Comparison of ENCODE assay signal across 19 cellular contexts in genomic region chr17:17855976-17856375, GRCh38. TPM values are rescaled to one million over a fixed set of nuclear protein-coding genes. Genes with fewer than 3 reads are reported as not detected.
DNase-seq lines count a peak whose midpoint lies in the region; ATAC-seq and TF ChIP-seq lines count a peak whose summit lies in the region.
"Had no signal": no experiment of that assay in that cellular context is flagged by ENCODE, and none has a peak within 500 bp of the region (broad histone marks: within the 10 kb centered on the region; RNA-seq: fewer than 3 reads in every experiment).

No MANE protein-coding gene starts in this region.

- H3K9me3 ChIP-seq in T-helper 17 cell (ENCODE audit: control insufficient read depth, low read length, poor library complexity, severe bottlenecking) = no peaks in the 10 kb centered on the region
- no peaks in the 10 kb centered on the region for H3K9me3 ChIP-seq in thoracic aorta
- no peaks in the 10 kb centered on the region for H3K9me3 ChIP-seq in WERI-Rb-1 (ENCODE audit: severe bottlenecking)
- H3K9me3 ChIP-seq: heart right ventricle, SJSA1 had no signal

- peaks cover 52% of the 10 kb centered on the region for H3K4me1 Mint-ChIP-seq in activated naive CD4-positive, alpha-beta T cell treated with anti-CD3 and anti-CD28 coated beads, Interleukin-2, amount 50 U/mL, for 24 hours
- peaks cover 10% of the 10 kb centered on the region for H3K4me1 Mint-ChIP-seq in T-helper 17 cell
- H3K4me1 Mint-ChIP-seq in natural killer cell treated with Interleukin-12 subunit alpha and Interleukin-12 subunit beta and Interleukin-15 and Interleukin-18, amount 100 ng/mL, for 72 hours (ENCODE audit: low read depth in 2 of 2) = peaks cover 27 to 32% of the 10 kb centered on the region in 2 donors

- peaks cover 17 to 31% of the 10 kb centered on the region in 2 donors for H3K4me1 ChIP-seq in thoracic aorta (ENCODE audit: control insufficient read depth in 1 of 2, low read depth in 2 of 2)

- no peaks in the 10 kb centered on the region for H3K27me3 ChIP-seq in thoracic aorta (replicated peaks; ENCODE audit: insufficient read depth)
- no peaks in the 10 kb centered on the region for H3K27me3 ChIP-seq in WERI-Rb-1 (ENCODE audit: insufficient read depth, low read depth, severe bottlenecking)
- H3K27me3 ChIP-seq: heart right ventricle, SJSA1 had no signal

- H3K36me3 Mint-ChIP-seq in activated naive CD4-positive, alpha-beta T cell treated with anti-CD3 and anti-CD28 coated beads, Interleukin-2, amount 50 U/mL, for 24 hours = no peaks in the 10 kb centered on the region
- H3K36me3 Mint-ChIP-seq in T-helper 17 cell (ENCODE audit: low read depth) = no peaks in the 10 kb centered on the region
- H3K36me3 Mint-ChIP-seq in natural killer cell treated with Interleukin-12 subunit alpha and Interleukin-12 subunit beta and Interleukin-15 and Interleukin-18, amount 100 ng/mL, for 72 hours = no peaks in the 10 kb centered on the region

- H3K27ac ChIP-seq in thoracic aorta = peak overlapping the region; percentile 48 to 51
- no peak overlapping the region for H3K27ac ChIP-seq in WERI-Rb-1
- H3K27ac ChIP-seq: SJSA1 had no signal

- H3K27me3 Mint-ChIP-seq in activated naive CD4-positive, alpha-beta T cell treated with anti-CD3 and anti-CD28 coated beads, Interleukin-2, amount 50 U/mL, for 24 hours = no peaks in the 10 kb centered on the region
- H3K27me3 Mint-ChIP-seq in T-helper 17 cell = no peaks in the 10 kb centered on the region
- H3K27me3 Mint-ChIP-seq in natural killer cell treated with Interleukin-12 subunit alpha and Interleukin-12 subunit beta and Interleukin-15 and Interleukin-18, amount 100 ng/mL, for 72 hours = no peaks in the 10 kb centered on the region
- H3K27me3 Mint-ChIP-seq: activated CD4-positive, alpha-beta T cell treated with anti-CD3 and anti-CD28 coated beads, Interleukin-2, amount 10 ng/mL, durations not matched to agents 24 days and 14 days; central memory CD8-positive, alpha-beta T cell had no signal

- H3K9me3 Mint-ChIP-seq in activated naive CD4-positive, alpha-beta T cell treated with anti-CD3 and anti-CD28 coated beads, Interleukin-2, amount 50 U/mL, for 24 hours = no peaks in the 10 kb centered on the region
- no peaks in the 10 kb centered on the region for H3K9me3 Mint-ChIP-seq in natural killer cell treated with Interleukin-12 subunit alpha and Interleukin-12 subunit beta and Interleukin-15 and Interleukin-18, amount 100 ng/mL, for 72 hours
- H3K9me3 Mint-ChIP-seq: activated CD4-positive, alpha-beta T cell treated with anti-CD3 and anti-CD28 coated beads, Interleukin-2, amount 10 ng/mL, durations not matched to agents 24 days and 14 days; activated T-cell treated with anti-CD3 and anti-CD28 coated beads, Interleukin-2, amount 50 U/mL, for 4 hours; central memory CD8-positive, alpha-beta T cell; GM23338 had no signal

- peak overlapping the region; percentile 35 for H3K27ac Mint-ChIP-seq in activated naive CD4-positive, alpha-beta T cell treated with anti-CD3 and anti-CD28 coated beads, Interleukin-2, amount 50 U/mL, for 24 hours
- H3K27ac Mint-ChIP-seq in T-helper 17 cell = peak overlapping the region; percentile 70
- peak overlapping the region in 1 of 2 donors; percentile 5 for H3K27ac Mint-ChIP-seq in natural killer cell treated with Interleukin-12 subunit alpha and Interleukin-12 subunit beta and Interleukin-15 and Interleukin-18, amount 100 ng/mL, for 72 hours
- H3K27ac Mint-ChIP-seq: GM23338 had no signal

- TF ChIP-seq CTCF in thoracic aorta (IDR thresholded peaks at IDR 0.05) = no peak
- TF ChIP-seq CTCF in WERI-Rb-1 (IDR thresholded peaks at IDR 0.05; ENCODE audit: low read depth, low read length) = no peak

- DNase-seq in activated naive CD4-positive, alpha-beta T cell treated with anti-CD3 and anti-CD28 coated beads, Interleukin-2, amount 50 U/mL, for 16 hours = no peak
- DNase-seq in T-helper 17 cell (no peak), medulla oblongata (ENCODE audit: extremely low spot score) (peak; percentile 61), thoracic aorta (ENCODE audit: low spot score) (peak; percentile 55), WERI-Rb-1 (no peak), NCI-H2081 treated with DMSO at 0.1 percent for 48 hours (lab: John Stamatoyannopoulos, UW) (no peak)
- no peak for DNase-seq in natural killer cell treated with Interleukin-12 subunit alpha and Interleukin-12 subunit beta and Interleukin-15 and Interleukin-18, amount 100 ng/mL, for 72 hours (ENCODE audit: low spot score)
- DNase-seq: activated T-cell treated with anti-CD3 and anti-CD28 coated beads, Interleukin-2, amount 50 U/mL, for 4 hours; effector CD8-positive, alpha-beta T cell; GDM1; heart right ventricle; NCI-H1048; NCI-H526 treated with DMSO at 0.1 percent for 48 hours; stimulated activated CD4-positive, alpha-beta T cell treated with anti-CD3 and anti-CD28 coated beads, Interleukin-2, amount 100 ng/mL, for 48 hours had no signal

- no peak overlapping the region for H3K4me3 Mint-ChIP-seq in activated naive CD4-positive, alpha-beta T cell treated with anti-CD3 and anti-CD28 coated beads, Interleukin-2, amount 50 U/mL, for 24 hours
- H3K4me3 Mint-ChIP-seq in T-helper 17 cell = no peak overlapping the region
- no peak overlapping the region for H3K4me3 Mint-ChIP-seq in natural killer cell treated with Interleukin-12 subunit alpha and Interleukin-12 subunit beta and Interleukin-15 and Interleukin-18, amount 100 ng/mL, for 72 hours
- H3K4me3 Mint-ChIP-seq: activated CD4-positive, alpha-beta T cell treated with anti-CD3 and anti-CD28 coated beads, Interleukin-2, amount 10 ng/mL, durations not matched to agents 24 days and 14 days; activated T-cell treated with anti-CD3 and anti-CD28 coated beads, Interleukin-2, amount 50 U/mL, for 4 hours; central memory CD8-positive, alpha-beta T cell; GM23338 had no signal

- no peak overlapping the region for H3K4me3 ChIP-seq in thoracic aorta
- no peak overlapping the region for H3K4me3 ChIP-seq in WERI-Rb-1 (ENCODE audit: low read depth, low read length)
- H3K4me3 ChIP-seq: GM23338, heart right ventricle, SJSA1 had no signal

- ATAC-seq in T-helper 17 cell = no peak
- no peak for ATAC-seq in thoracic aorta (ENCODE audit: insufficient number of reproducible peaks, low FRiP score, low read depth)
- no peak for ATAC-seq in natural killer cell treated with Interleukin-12 subunit alpha and Interleukin-12 subunit beta and Interleukin-15 and Interleukin-18, amount 100 ng/mL, for 72 hours
- ATAC-seq: activated T-cell treated with anti-CD3 and anti-CD28 coated beads, Interleukin-2, amount 50 U/mL, for 4 hours; GM23338; heart right ventricle had no signal

- H3K36me3 ChIP-seq in thoracic aorta (no peaks in the 10 kb centered on the region), WERI-Rb-1 (no peaks in the 10 kb centered on the region)
- H3K36me3 ChIP-seq: SJSA1 had no signal

RNA-seq across cellular contexts. Expression of gene SREBF1, which starts 19.2 kb away (rescaled TPM):
- total RNA-seq in T-helper 17 cell = 100 to 1,000 TPM; 198 to 241 TPM
- total RNA-seq in thoracic aorta = 10 to 100 TPM; 56.2 to 64.2 TPM
- 10 to 100 TPM; 55.8 to 73.5 TPM for total RNA-seq in natural killer cell treated with Interleukin-12 subunit alpha and Interleukin-12 subunit beta and Interleukin-15 and Interleukin-18, amount 100 ng/mL, for 72 hours

Comparison
In these comparisons a context has a peak if more than half of its experiments do, and no peak if none do; other contexts are left out.
1. DNase-seq: peak in medulla oblongata (single experiment) and thoracic aorta (single experiment); none in activated naive CD4-positive, alpha-beta T cell treated with anti-CD3 and anti-CD28 coated beads, Interleukin-2, amount 50 U/mL, for 16 hours (single experiment), T-helper 17 cell (0 of 3), natural killer cell treated with Interleukin-12 subunit alpha and Interleukin-12 subunit beta and Interleukin-15 and Interleukin-18, amount 100 ng/mL, for 72 hours (single experiment), WERI-Rb-1 (single experiment) and NCI-H2081 treated with DMSO at 0.1 percent for 48 hours (single experiment).